Comparison of ENCODE assay signal across 26 cellular contexts in genomic region chr4:91681544-91681943, GRCh38.
DNase-seq lines count a peak whose midpoint lies in the region; ATAC-seq, FAIRE-seq and TF ChIP-seq lines count a peak whose summit lies in the region.
"Had no signal": no experiment of that assay in that cellular context is flagged by ENCODE, and none has a peak within 500 bp of the region (broad histone marks: within the 10 kb centered on the region; RNA-seq: fewer than 3 reads in every experiment).

No MANE protein-coding gene starts in this region.

- H3K23me2 ChIP-seq in H1 (ENCODE audit: low read depth, low read length) = no peaks in the 10 kb centered on the region

- BruUV-seq in mammary epithelial cell (replicated peaks; lab: Mats Ljungman, UMichigan) = no TSS peak

- no peaks in the 10 kb centered on the region for H3K79me1 ChIP-seq in H1 (ENCODE audit: low read depth, low read length)

- no peak for TF ChIP-seq CTCF in mammary epithelial cell (conservative IDR thresholded peaks at IDR 0.05 in 1 of 2, IDR thresholded peaks at IDR 0.05 in 1 of 2; ENCODE audit: extremely low read depth in 1 of 2, insufficient read depth in 1 of 2, low read depth in 1 of 2, low read length in 2 of 2)
- TF ChIP-seq CTCF in breast epithelium (IDR thresholded peaks at IDR 0.05) = no peak
- TF ChIP-seq CTCF in H1 (IDR thresholded peaks at IDR 0.05; ENCODE audit: control extremely low read depth in 1 of 3, insufficient read depth in 1 of 3, low read depth in 1 of 3, low read length in 3 of 3) = no peak

- peak; percentile 52 for FAIRE-seq in H1 (lab: Jason Lieb, UNC)
- FAIRE-seq: GM12891, GM18507, H54 had no signal

- DNase-seq in mammary epithelial cell (peak; percentile 0), breast epithelium (ENCODE audit: low spot score in 2 of 2) (no peak), H1 (ENCODE audit: low read depth in 1 of 2, low spot score in 2 of 2) (no peak), kidney tubule cell (ENCODE audit: low spot score) (peak; percentile 5), NCI-H748 treated with DMSO at 0.1 percent for 48 hours (lab: John Stamatoyannopoulos, UW) (no peak), NCI-H69 (lab: John Stamatoyannopoulos, UW) (no peak)
- DNase-seq in activated effector memory CD4-positive, alpha-beta T cell treated with Interleukin-2 at 50 U/mL for 16 hours = no peak
- DNase-seq: CD4-positive, alpha-beta memory T cell; DND-41; KG1; NCI-H1092; NCI-H1436 treated with DMSO at 0.1 percent for 48 hours; NCI-H1930; NCI-H510A; NCI-H774; NK-92 treated with Interleukin-12 subunit alpha and Interleukin-12 subunit beta, amount 100 ng/mL, for 24 hours; Peyer's patch had no signal

- no peak overlapping the region for H3K23ac ChIP-seq in H1 (ENCODE audit: insufficient read length)

- H3K56ac ChIP-seq in H1 (replicated peaks; ENCODE audit: insufficient read length, low read depth, low read length) = no peak overlapping the region

- H3K27me3 ChIP-seq in mammary epithelial cell (ENCODE audit: insufficient read depth, low read length) = no peaks in the 10 kb centered on the region
- H3K27me3 ChIP-seq in breast epithelium = no peaks in the 10 kb centered on the region
- H3K27me3 ChIP-seq in H1 (replicated peaks in 1 of 4; ENCODE audit: control insufficient read depth in 3 of 4, extremely low read depth in 1 of 4, insufficient read depth in 3 of 4, low read length in 3 of 4) = no peaks in the 10 kb centered on the region
- H3K27me3 ChIP-seq: BLaER1 treated with 17β-estradiol and CSF1 and Interleukin-3, amounts not matched to agents 10 nM and 100 nM; Peyer's patch; SJSA1 had no signal

- H2BK5ac ChIP-seq in H1 (ENCODE audit: low read depth, low read length) = no peak overlapping the region

- H2AK5ac ChIP-seq in H1 (ENCODE audit: low read depth, low read length) = no peak overlapping the region

- no peak overlapping the region for H4K91ac ChIP-seq in H1 (replicated peaks; ENCODE audit: insufficient read length, low read length)

- no peak overlapping the region for H3K4me3 ChIP-seq in mammary epithelial cell (replicated peaks in 1 of 3; ENCODE audit: insufficient read depth in 1 of 3, low read depth in 2 of 3, low read length in 3 of 3)
- no peak overlapping the region for H3K4me3 ChIP-seq in breast epithelium
- no peak overlapping the region for H3K4me3 ChIP-seq in H1 (ENCODE audit: extremely low read depth in 1 of 4, insufficient read depth in 2 of 4, low read depth in 3 of 4, low read length in 4 of 4)
- H3K4me3 ChIP-seq: BLaER1 treated with 17β-estradiol and CSF1 and Interleukin-3, amounts not matched to agents 10 nM and 100 nM; Peyer's patch; SJSA1 had no signal

- H3K79me2 ChIP-seq in mammary epithelial cell (ENCODE audit: insufficient read depth, low read length) (no peaks in the 10 kb centered on the region), H1 (ENCODE audit: control insufficient read depth in 1 of 2, insufficient read depth in 2 of 2, low read length in 2 of 2) (no peaks in the 10 kb centered on the region)

- CTCF ChIA-PET in mammary epithelial cell (lab: Charles Lee; ENCODE audit: low non-redundant PET) = no interaction called here
- CTCF ChIA-PET in H1 (lab: Charles Lee; ENCODE audit: partially characterized antibody) = no interaction called here

- in situ Hi-C loops in mammary epithelial cell (cut with MboI; ENCODE audit: low sequenced_read_pairs in 2 of 2) = no loop called here

- H2AFZ ChIP-seq in mammary epithelial cell (ENCODE audit: low read depth, low read length) (no peak overlapping the region), H1 (ENCODE audit: low read length) (peak overlapping the region; percentile 65; the same call in 1 of the 2 replicates)

- intact Hi-C loops in mammary epithelial cell (cut with micrococcal nuclease) = no loop called here
- intact Hi-C loops in breast epithelium (cut with DNase I; ENCODE audit: low total_unique reads) = no loop called here

- H3K4me2 ChIP-seq in mammary epithelial cell (ENCODE audit: insufficient read depth, low read depth, low read length) = no peak overlapping the region
- H3K4me2 ChIP-seq in H1 (ENCODE audit: insufficient read depth in 1 of 2, low read depth in 2 of 2, low read length in 2 of 2) = no peak overlapping the region
- H3K4me2 ChIP-seq: BLaER1 treated with 17β-estradiol and CSF1 and Interleukin-3, amounts not matched to agents 10 nM and 100 nM had no signal

- H2BK12ac ChIP-seq in H1 (ENCODE audit: low read depth, low read length) = no peak overlapping the region

- no peak overlapping the region for H3K14ac ChIP-seq in H1 (ENCODE audit: insufficient read length)

- no peaks in the 10 kb centered on the region for H4K20me1 ChIP-seq in mammary epithelial cell (ENCODE audit: insufficient read depth, low read length)
- H4K20me1 ChIP-seq in H1 (replicated peaks in 1 of 2; ENCODE audit: control insufficient read depth in 1 of 2, insufficient read depth in 2 of 2, low read length in 2 of 2) = no peaks in the 10 kb centered on the region
- H4K20me1 ChIP-seq: BLaER1 treated with 17β-estradiol and CSF1 and Interleukin-3, amounts not matched to agents 10 nM and 100 nM had no signal

- no peak for TF ChIP-seq EP300 in H1 (IDR thresholded peaks at IDR 0.05; ENCODE audit: borderline replicate concordance in 1 of 2, low read depth in 2 of 2, low read length in 2 of 2)

- no peak overlapping the region for H2BK15ac ChIP-seq in H1 (ENCODE audit: low read length)

- H2BK20ac ChIP-seq in H1 (ENCODE audit: low read length) = no peak overlapping the region

- H2BK120ac ChIP-seq in H1 (replicated peaks; ENCODE audit: low read depth, low read length) = no peak overlapping the region

- dilution Hi-C loops in mammary epithelial cell (cut with HindIII; ENCODE audit: low sequenced_read_pairs) = no loop called here

- ATAC-seq in HG03469 (IDR thresholded peaks at IDR 0.05; ENCODE audit: unreplicated experiment) = no peak
- ATAC-seq: Right ventricle myocardium inferior had no signal

- no peaks in the 10 kb centered on the region for H3K9me3 ChIP-seq in mammary epithelial cell (replicated peaks; ENCODE audit: insufficient read depth, low read length)
- H3K9me3 ChIP-seq in breast epithelium = peaks cover 0 to 11% of the 10 kb centered on the region in 2 donors
- peaks cover 14 to 20% of the 10 kb centered on the region in 2 experiments for H3K9me3 ChIP-seq in H1 (ENCODE audit: insufficient read depth in 2 of 2, low read depth in 1 of 2, low read length in 1 of 2)
- H3K9me3 ChIP-seq: Caco-2, Peyer's patch, SJSA1 had no signal

- H4K5ac ChIP-seq in H1 (ENCODE audit: insufficient read length, low read depth, low read length) = no peak overlapping the region

- no peak overlapping the region for H4K8ac ChIP-seq in H1 (ENCODE audit: extremely low read depth, insufficient read depth, low read length)

- no peak for TF ChIP-seq RAD21 in H1 (IDR thresholded peaks at IDR 0.05 in 1 of 2, conservative IDR thresholded peaks at IDR 0.05 in 1 of 2; ENCODE audit: low read depth in 2 of 2, low read length in 2 of 2)

- no peak overlapping the region for H3K4ac ChIP-seq in H1 (replicated peaks; ENCODE audit: insufficient read length, low read depth, low read length)

- H3K9ac ChIP-seq in mammary epithelial cell (ENCODE audit: insufficient read depth, low read length) (no peak overlapping the region), H1 (replicated peaks in 1 of 4; ENCODE audit: extremely low read depth in 1 of 4, low read depth in 3 of 4, low read length in 3 of 4) (no peak overlapping the region)
- H3K9ac ChIP-seq: BLaER1 treated with 17β-estradiol and CSF1 and Interleukin-3, amounts not matched to agents 10 nM and 100 nM had no signal

- H3K4me1 ChIP-seq in mammary epithelial cell (ENCODE audit: insufficient read depth, low read length) (no peaks in the 10 kb centered on the region), breast epithelium (no peaks in the 10 kb centered on the region), H1 (replicated peaks in 1 of 4; ENCODE audit: control insufficient read depth in 3 of 4, insufficient read depth in 4 of 4, low read length in 3 of 4) (no peaks in the 10 kb centered on the region)
- H3K4me1 ChIP-seq: Peyer's patch, SJSA1 had no signal

- H3K18ac ChIP-seq in H1 (ENCODE audit: extremely low read depth, low read length) = no peak overlapping the region

- no peaks in the 10 kb centered on the region for H3K36me3 ChIP-seq in mammary epithelial cell (ENCODE audit: insufficient read depth, low read length)
- no peaks in the 10 kb centered on the region for H3K36me3 ChIP-seq in breast epithelium
- 0 out of 8 replicates have a peak, but pooled peaks cover 0 to 7% (median 0%) of the 10 kb centered on the region in 4 experiments for H3K36me3 ChIP-seq in H1 (ENCODE audit: control insufficient read depth in 2 of 4, insufficient read depth in 4 of 4, low read length in 3 of 4)
- H3K36me3 ChIP-seq: BLaER1 treated with 17β-estradiol and CSF1 and Interleukin-3, amounts not matched to agents 10 nM and 100 nM; Peyer's patch; SJSA1 had no signal

- WGBS in mammary epithelial cell (ENCODE audit: low coverage, missing lambda C conversion rate) = 0% methylated on average over 1 of the region's 1 CpG
- WGBS in H1 (ENCODE audit: extremely low coverage in 1 of 2, insufficient coverage in 1 of 2, insufficient read length in 1 of 2, insufficient replicate concordance in 2 of 2, low coverage in 1 of 2, low lambda C conversion rate in 2 of 2, missing lambda C conversion rate in 1 of 2), 2 experiments = 95% methylated on average over 1 of the region's 1 CpG; no CpG with 5 or more reads in 1 of the 2 experiments

- POLR2A ChIA-PET in H1 (lab: Charles Lee; ENCODE audit: partially characterized antibody) = no interaction called here

- H3K27ac ChIP-seq in mammary epithelial cell (ENCODE audit: insufficient read depth, low read depth, low read length) (no peak overlapping the region), breast epithelium (no peak overlapping the region), H1 (ENCODE audit: low read depth, low read length) (no peak overlapping the region)
- H3K27ac ChIP-seq: 22Rv1; BLaER1 treated with 17β-estradiol and CSF1 and Interleukin-3, amounts not matched to agents 10 nM and 100 nM; Peyer's patch; SJSA1 had no signal

- TF ChIP-seq POLR2A in breast epithelium (IDR thresholded peaks at IDR 0.05) (no peak), H1 (IDR thresholded peaks at IDR 0.05; ENCODE audit: control extremely low read depth in 1 of 2, low read depth in 2 of 2, low read length in 2 of 2) (no peak)

TF ChIP-seq in H1, 55 proteins besides CTCF, POLR2A, EP300 and RAD21 (continues in another document):
- TF ChIP-seq SUZ12 (IDR thresholded peaks at IDR 0.05; ENCODE audit: low read length) (no peak), SP1 (IDR thresholded peaks at IDR 0.05; ENCODE audit: low read depth, low read length) (no peak), JUN (IDR thresholded peaks at IDR 0.05; ENCODE audit: low read depth, low read length) (no peak), HDAC6 (IDR thresholded peaks at IDR 0.05; ENCODE audit: low read depth, low read length) (no peak), TAF7 (optimal IDR thresholded peaks at IDR 0.05; ENCODE audit: borderline replicate concordance, low read depth, low read length) (no peak), RXRA (IDR thresholded peaks at IDR 0.05; ENCODE audit: insufficient read depth, low read depth, low read length) (no peak), SIX5 (IDR thresholded peaks at IDR 0.05; ENCODE audit: low read depth, low read length) (no peak), MAFK (IDR thresholded peaks at IDR 0.05; ENCODE audit: low read depth, low read length) (no peak), NRF1 (IDR thresholded peaks at IDR 0.05; ENCODE audit: low read depth, low read length) (no peak)

Comparison
In these comparisons a context has a peak if more than half of its experiments do, and no peak if none do; other contexts are left out.
1. DNase-seq: peak in mammary epithelial cell (single experiment) and kidney tubule cell (single experiment); none in breast epithelium (0 of 2), H1 (0 of 2), NCI-H748 treated with DMSO at 0.1 percent for 48 hours (single experiment), NCI-H69 (single experiment) and activated effector memory CD4-positive, alpha-beta T cell treated with Interleukin-2 at 50 U/mL for 16 hours (single experiment).